Comparison of ENCODE assay signal across 22 cellular contexts in the genomic region with DNA sequence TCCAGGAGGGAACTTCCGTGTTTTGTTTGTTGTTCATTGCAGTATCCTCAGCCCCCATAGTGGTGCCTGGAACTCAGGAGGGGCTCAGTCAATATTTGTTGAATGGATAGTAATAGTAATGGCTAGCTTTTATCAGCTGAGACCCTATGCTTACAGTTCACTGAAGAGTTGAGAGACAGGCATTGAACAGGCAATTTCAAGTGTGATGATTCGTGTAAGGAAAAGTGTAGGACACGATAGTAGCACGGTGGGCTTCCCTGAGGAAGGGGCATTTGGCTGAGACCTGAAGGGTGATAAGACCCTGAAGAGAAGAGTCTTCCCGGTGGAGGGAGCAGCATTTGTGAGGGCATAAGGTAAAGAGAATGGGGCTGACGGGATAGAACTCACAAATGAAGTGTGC.
"Had no signal": no experiment of that assay in that cellular context is flagged by ENCODE, and none has a peak within 500 bp of the region (broad histone marks: within the 10 kb centered on the region; RNA-seq: fewer than 3 reads in every experiment).

No MANE protein-coding gene starts in this region.

- H3K4me3 ChIP-seq: breast epithelium, Peyer's patch had no signal

- H3K9me3 ChIP-seq: breast epithelium, Peyer's patch had no signal

- H3K27me3 ChIP-seq: breast epithelium, Peyer's patch had no signal

- DNase-seq: activated CD4-positive, alpha-beta T cell treated with anti-CD3 and anti-CD28 coated beads for 48 hours; activated CD4-positive, alpha-beta T cell treated with anti-CD3 and anti-CD28 coated beads, Interleukin-2, amount 50 U/mL, for 4 hours; activated CD4-positive, CD25-positive, alpha-beta regulatory T cell treated with anti-CD3 and anti-CD28 coated beads, Interleukin-2, amount 50 U/mL, for 72 hours; activated CD8-positive, alpha-beta memory T cell treated with anti-CD3 and anti-CD28 coated beads, Interleukin-2, amount 50 U/mL, for 48 hours; activated CD8-positive, alpha-beta T cell treated with anti-CD3 and anti-CD28 coated beads, Interleukin-2, amount 10 ng/mL, durations not matched to agents 7 days and 5 days; activated effector memory CD4-positive, alpha-beta T cell treated with Interleukin-2 at 50 U/mL for 16 hours; activated naive CD4-positive, alpha-beta T cell; activated T-cell treated with anti-CD3 and anti-CD28 coated beads, Interleukin-2, amount 50 U/mL, for 1 hour; aorta; Kasumi-1; NCI-H1092; NCI-H1417; NCI-H1694 treated with DMSO at 0.1 percent for 48 hours; NCI-H2029 treated with DMSO at 0.1 percent for 48 hours; NCI-H446 treated with DMSO at 0.1 percent for 48 hours; NCI-H524 treated with DMSO at 0.1 percent for 48 hours; NK-92 treated with Interleukin-12 subunit alpha and Interleukin-12 subunit beta, amount 100 ng/mL, for 24 hours; Peyer's patch; SIG-M5; T-helper 17 cell; T-helper 9 cell had no signal

- H3K4me1 ChIP-seq: breast epithelium, Peyer's patch had no signal

- H3K27ac ChIP-seq: breast epithelium, Peyer's patch had no signal

- H3K36me3 ChIP-seq: breast epithelium, Peyer's patch had no signal
